14 cellular contexts compared by ENCODE assay signal in genomic region chr2:12282780-12283695, GRCh38.
A peak's percentile ranks its signal among the peaks of the same experiment; 100 is the strongest.
DNase-seq lines count a peak whose midpoint lies in the region; ATAC-seq and TF ChIP-seq lines count a peak whose summit lies in the region.
"Had no signal": no experiment of that assay in that cellular context is flagged by ENCODE, and none has a peak within 500 bp of the region (broad histone marks: within the 10 kb centered on the region; RNA-seq: fewer than 3 reads in every experiment).

No MANE protein-coding gene starts in this region.

- no peaks in the 10 kb centered on the region for H3K36me3 ChIP-seq in A673 (ENCODE audit: insufficient read depth, low read length, poor library complexity, severe bottlenecking)
- H3K36me3 ChIP-seq: right lobe of liver, suprapubic skin had no signal

- no peaks in the 10 kb centered on the region for H3K27me3 ChIP-seq in A673 (replicated peaks; ENCODE audit: insufficient read depth, low read depth, low read length, poor library complexity)
- H3K27me3 ChIP-seq: right lobe of liver, suprapubic skin had no signal

- no peaks in the 10 kb centered on the region for H3K9me3 ChIP-seq in A673 (ENCODE audit: low read depth, low read length, poor library complexity, severe bottlenecking)
- H3K9me3 ChIP-seq: A549, right lobe of liver, suprapubic skin had no signal

- intact Hi-C loops in A673 (cut with micrococcal nuclease; ENCODE audit: unreplicated experiment), result loop anchor here (10.0 kb wide), 2 partner anchors 422 to 722 kb away; no protein-coding TSS in a partner anchor

- peaks cover 31% of the 10 kb centered on the region for H3K4me1 ChIP-seq in A673 (ENCODE audit: insufficient read depth, low read length, poor library complexity, severe bottlenecking)
- H3K4me1 ChIP-seq: A549, right lobe of liver had no signal

- H3K4me1 Mint-ChIP-seq in osteocyte (ENCODE audit: unreplicated experiment), result peaks cover 8% of the 10 kb centered on the region

- no peak overlapping the region for H3K27ac Mint-ChIP-seq in osteocyte (ENCODE audit: unreplicated experiment)
- H3K27ac Mint-ChIP-seq: T-helper 2 cell treated with Interferon-gamma antibody and Interleukin-4, amounts not matched to agents 5 μg/mL and 100 μg/mL, for 36 hours had no signal

- no peaks in the 10 kb centered on the region for H3K36me3 Mint-ChIP-seq in osteocyte (ENCODE audit: unreplicated experiment)

- TF ChIP-seq CTCF in A673 (conservative IDR thresholded peaks at IDR 0.05; ENCODE audit: low read depth, low read length) (no peak), osteocyte (IDR thresholded peaks at IDR 0.05) (no peak)

- no peak overlapping the region for H3K27ac ChIP-seq in A673 (ENCODE audit: low read depth, low read length, poor library complexity, severe bottlenecking)
- H3K27ac ChIP-seq: A549, right lobe of liver, suprapubic skin had no signal

- POLR2A ChIA-PET in A673 (lab: Charles Lee; ENCODE audit: low non-redundant PET), result no interaction called here

- no peaks in the 10 kb centered on the region for H3K27me3 Mint-ChIP-seq in osteocyte (ENCODE audit: unreplicated experiment)

- ATAC-seq in GM19372 (IDR thresholded peaks at IDR 0.05; ENCODE audit: low read depth, unreplicated experiment) (peak; percentile 74), HG02798 (IDR thresholded peaks at IDR 0.05; ENCODE audit: poor library complexity, unreplicated experiment) (peak; percentile 74), HG03439 (IDR thresholded peaks at IDR 0.05; ENCODE audit: unreplicated experiment) (peak; percentile 80), SK-N-SH treated with all-trans-retinoic acid at 6 μM for 48 hours (no peak)
- ATAC-seq: A549, right lobe of liver had no signal

- H3K4me3 Mint-ChIP-seq in osteocyte (ENCODE audit: unreplicated experiment), result no peak overlapping the region
- H3K4me3 Mint-ChIP-seq: T-helper 2 cell treated with Interferon-gamma antibody and Interleukin-4, amounts not matched to agents 5 μg/mL and 100 μg/mL, for 36 hours had no signal

- no peak overlapping the region for H3K4me3 ChIP-seq in A673 (ENCODE audit: low read depth, low read length, poor library complexity, severe bottlenecking)
- H3K4me3 ChIP-seq: A549, right lobe of liver, suprapubic skin had no signal

- peaks cover 14% of the 10 kb centered on the region for H3K9me3 Mint-ChIP-seq in osteocyte (ENCODE audit: unreplicated experiment)
- H3K9me3 Mint-ChIP-seq: T-helper 2 cell treated with Interferon-gamma antibody and Interleukin-4, amounts not matched to agents 5 μg/mL and 100 μg/mL, for 36 hours had no signal

- no TSS peak for BruUV-seq in A673 (replicated peaks; lab: Mats Ljungman, UMichigan)

- CTCF ChIA-PET in A673 (lab: Charles Lee), result no interaction called here

- DNase-seq in A673 (ENCODE audit: low spot score) (peak; percentile 39), COLO668 (lab: John Stamatoyannopoulos, UW; ENCODE audit: unreplicated experiment) (no peak), DMS114 treated with DMSO at 0.1 percent for 48 hours (lab: John Stamatoyannopoulos, UW; ENCODE audit: unreplicated experiment) (no peak), osteocyte (ENCODE audit: extremely low spot score, unreplicated experiment) (no peak)
- DNase-seq: dermis blood vessel endothelial cell, NCI-H2107, right lobe of liver had no signal

TF ChIP-seq in SK-N-SH treated with all-trans-retinoic acid at 6 μM for 48 hours, 23 proteins besides CTCF, POLR2A, EP300 and RAD21:
- TF ChIP-seq CSDC2 (CRISPR knock-in tag; IDR thresholded peaks at IDR 0.05) (no peak), OSR1 (CRISPR knock-in tag; IDR thresholded peaks at IDR 0.05) (no peak), BACH2 (CRISPR knock-in tag; IDR thresholded peaks at IDR 0.05; ENCODE audit: borderline replicate concordance) (no peak), PPARA (CRISPR knock-in tag; IDR thresholded peaks at IDR 0.05; ENCODE audit: borderline replicate concordance) (no peak), ARNTL (CRISPR knock-in tag; IDR thresholded peaks at IDR 0.05; ENCODE audit: borderline replicate concordance, low read depth) (no peak), ISL1 (CRISPR knock-in tag; IDR thresholded peaks at IDR 0.05) (no peak), ZNF8 (CRISPR knock-in tag; IDR thresholded peaks at IDR 0.05) (no peak), ZFP3 (CRISPR knock-in tag; IDR thresholded peaks at IDR 0.05) (no peak), GLIS3 (CRISPR knock-in tag; IDR thresholded peaks at IDR 0.05) (no peak), CREB5 (CRISPR knock-in tag; IDR thresholded peaks at IDR 0.05; ENCODE audit: low read depth) (no peak), TOX (CRISPR knock-in tag; IDR thresholded peaks at IDR 0.05; ENCODE audit: borderline replicate concordance) (no peak), RARB (CRISPR knock-in tag; IDR thresholded peaks at IDR 0.05) (no peak), TCF4 (CRISPR knock-in tag; IDR thresholded peaks at IDR 0.05; ENCODE audit: borderline replicate concordance) (no peak), CSRNP3 (CRISPR knock-in tag; IDR thresholded peaks at IDR 0.05) (no peak), ZNF70 (CRISPR knock-in tag; IDR thresholded peaks at IDR 0.05) (no peak), ZC3H10 (CRISPR knock-in tag; IDR thresholded peaks at IDR 0.05) (no peak)
- TF ChIP-seq, protein P1, sequence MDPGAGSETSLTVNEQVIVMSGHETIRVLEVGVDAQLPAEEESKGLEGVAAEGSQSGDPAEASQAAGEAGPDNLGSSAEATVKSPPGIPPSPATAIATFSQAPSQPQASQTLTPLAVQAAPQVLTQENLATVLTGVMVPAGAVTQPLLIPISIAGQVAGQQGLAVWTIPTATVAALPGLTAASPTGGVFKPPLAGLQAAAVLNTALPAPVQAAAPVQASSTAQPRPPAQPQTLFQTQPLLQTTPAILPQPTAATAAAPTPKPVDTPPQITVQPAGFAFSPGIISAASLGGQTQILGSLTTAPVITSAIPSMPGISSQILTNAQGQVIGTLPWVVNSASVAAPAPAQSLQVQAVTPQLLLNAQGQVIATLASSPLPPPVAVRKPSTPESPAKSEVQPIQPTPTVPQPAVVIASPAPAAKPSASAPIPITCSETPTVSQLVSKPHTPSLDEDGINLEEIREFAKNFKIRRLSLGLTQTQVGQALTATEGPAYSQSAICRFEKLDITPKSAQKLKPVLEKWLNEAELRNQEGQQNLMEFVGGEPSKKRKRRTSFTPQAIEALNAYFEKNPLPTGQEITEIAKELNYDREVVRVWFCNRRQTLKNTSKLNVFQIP (CRISPR knock-in tag; IDR thresholded peaks at IDR 0.05; ENCODE audit: borderline replicate concordance, low read depth), result no peak
- TF ChIP-seq, protein P2, sequence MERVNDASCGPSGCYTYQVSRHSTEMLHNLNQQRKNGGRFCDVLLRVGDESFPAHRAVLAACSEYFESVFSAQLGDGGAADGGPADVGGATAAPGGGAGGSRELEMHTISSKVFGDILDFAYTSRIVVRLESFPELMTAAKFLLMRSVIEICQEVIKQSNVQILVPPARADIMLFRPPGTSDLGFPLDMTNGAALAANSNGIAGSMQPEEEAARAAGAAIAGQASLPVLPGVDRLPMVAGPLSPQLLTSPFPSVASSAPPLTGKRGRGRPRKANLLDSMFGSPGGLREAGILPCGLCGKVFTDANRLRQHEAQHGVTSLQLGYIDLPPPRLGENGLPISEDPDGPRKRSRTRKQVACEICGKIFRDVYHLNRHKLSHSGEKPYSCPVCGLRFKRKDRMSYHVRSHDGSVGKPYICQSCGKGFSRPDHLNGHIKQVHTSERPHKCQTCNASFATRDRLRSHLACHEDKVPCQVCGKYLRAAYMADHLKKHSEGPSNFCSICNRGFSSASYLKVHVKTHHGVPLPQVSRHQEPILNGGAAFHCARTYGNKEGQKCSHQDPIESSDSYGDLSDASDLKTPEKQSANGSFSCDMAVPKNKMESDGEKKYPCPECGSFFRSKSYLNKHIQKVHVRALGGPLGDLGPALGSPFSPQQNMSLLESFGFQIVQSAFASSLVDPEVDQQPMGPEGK (CRISPR knock-in tag; IDR thresholded peaks at IDR 0.05; ENCODE audit: borderline replicate concordance), result no peak
